In the genomic region with DNA sequence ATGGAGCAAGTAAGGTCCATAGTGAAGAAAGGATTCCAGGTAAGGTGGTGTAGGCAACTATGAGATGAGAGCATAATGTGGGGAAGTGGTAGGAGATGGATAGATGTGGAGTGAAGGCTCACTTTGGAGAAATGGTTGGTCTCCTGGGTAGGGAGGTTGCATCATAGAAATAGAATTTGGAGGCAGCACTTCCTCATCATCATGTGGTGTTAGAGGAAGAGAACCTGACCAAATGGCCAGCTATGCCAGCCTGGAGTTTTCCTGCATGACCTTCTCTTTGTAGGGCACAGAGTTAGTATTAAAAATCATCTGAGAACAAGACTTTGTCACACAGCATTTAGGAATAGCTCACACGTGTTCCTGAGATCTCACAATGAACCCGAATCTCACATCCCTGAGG, we compare ENCODE assay signal across 26 cellular contexts.
"Had no signal": no experiment of that assay in that cellular context is flagged by ENCODE, and none has a peak within 500 bp of the region (broad histone marks: within the 10 kb centered on the region; RNA-seq: fewer than 3 reads in every experiment).

No MANE protein-coding gene starts in this region.

- H3K9me3 Mint-ChIP-seq: nephron had no signal

- DNase-seq: cortex of kidney; dorsolateral prefrontal cortex; effector memory CD4-positive, alpha-beta T cell; immature natural killer cell; left cardiac atrium; left ventricle myocardium inferior; lower lobe of right lung; mesenchymal stem cell; midbrain; naive B cell; occipital lobe; psoas muscle; retina; right lobe of liver; stimulated activated CD4-positive, alpha-beta T cell treated with anti-CD3 and anti-CD28 coated beads, Interleukin-2, amount 100 ng/mL, for 24 hours; stimulated activated CD4-positive, alpha-beta T cell treated with anti-CD3 and anti-CD28 coated beads, Interleukin-4, amount 100 ng/mL, for 4 hours; stimulated activated naive B cell treated with anti-CD40 and anti-IgM and Interleukin-4, amounts not matched to agents 10 μg/mL and 1 μg/mL and 100 μg/mL, for 72 hours; stimulated activated naive CD8-positive, alpha-beta T cell treated with anti-CD3 and anti-CD28 coated beads, Interleukin-15, amount 100 ng/mL, for 72 hours; testis; transverse colon had no signal

- H3K9ac ChIP-seq: parathyroid adenoma had no signal

- H3K4me3 Mint-ChIP-seq: immature natural killer cell; naive B cell; nephron; stimulated activated naive B cell treated with anti-CD40 and anti-IgM and Interleukin-4, amounts not matched to agents 10 μg/mL and 1 μg/mL and 100 μg/mL, for 72 hours; stimulated activated naive CD8-positive, alpha-beta T cell treated with anti-CD3 and anti-CD28 coated beads, Interleukin-15, amount 100 ng/mL, for 72 hours had no signal

- H3K9me3 ChIP-seq: gastroesophageal sphincter, left ventricle myocardium inferior, lower lobe of right lung, psoas muscle, right lobe of liver, testis, transverse colon had no signal

- H3K4me1 Mint-ChIP-seq: immature natural killer cell; naive B cell; stimulated activated naive B cell treated with anti-CD40 and anti-IgM and Interleukin-4, amounts not matched to agents 10 μg/mL and 1 μg/mL and 100 μg/mL, for 72 hours; stimulated activated naive CD8-positive, alpha-beta T cell treated with anti-CD3 and anti-CD28 coated beads, Interleukin-15, amount 100 ng/mL, for 72 hours had no signal

- FAIRE-seq: endometrium, keratinocyte had no signal

- H3K36me3 Mint-ChIP-seq: immature natural killer cell; naive B cell; stimulated activated naive B cell treated with anti-CD40 and anti-IgM and Interleukin-4, amounts not matched to agents 10 μg/mL and 1 μg/mL and 100 μg/mL, for 72 hours had no signal

- H2AFZ ChIP-seq: parathyroid adenoma had no signal

- H3K4me1 ChIP-seq: left ventricle myocardium inferior, lower lobe of right lung, parathyroid adenoma, psoas muscle, right lobe of liver, testis had no signal

- H3K79me2 ChIP-seq: parathyroid adenoma had no signal

- H3K27me3 Mint-ChIP-seq: stimulated activated naive B cell treated with anti-CD40 and anti-IgM and Interleukin-4, amounts not matched to agents 10 μg/mL and 1 μg/mL and 100 μg/mL, for 72 hours had no signal

- H3K27me3 ChIP-seq: dorsolateral prefrontal cortex, gastroesophageal sphincter, right lobe of liver, testis, transverse colon had no signal

- H3K36me3 ChIP-seq: gastroesophageal sphincter, left ventricle myocardium inferior, lower lobe of right lung, right lobe of liver, transverse colon had no signal

- H3K27ac ChIP-seq: dorsolateral prefrontal cortex, gastroesophageal sphincter, left ventricle myocardium inferior, lower lobe of right lung, parathyroid adenoma, psoas muscle, right lobe of liver, skin epidermis, testis, transverse colon had no signal

- H3K27ac Mint-ChIP-seq: immature natural killer cell; naive B cell; stimulated activated naive B cell treated with anti-CD40 and anti-IgM and Interleukin-4, amounts not matched to agents 10 μg/mL and 1 μg/mL and 100 μg/mL, for 72 hours; stimulated activated naive CD8-positive, alpha-beta T cell treated with anti-CD3 and anti-CD28 coated beads, Interleukin-15, amount 100 ng/mL, for 72 hours had no signal

- H3K4me3 ChIP-seq: dorsolateral prefrontal cortex, gastroesophageal sphincter, left ventricle myocardium inferior, lower lobe of right lung, psoas muscle, right lobe of liver, skin epidermis, testis, transverse colon had no signal
